ENCODE assay signal across 16 cellular contexts in genomic region chr5:132223861-132224260, GRCh38. TPM values are rescaled to one million over a fixed set of nuclear protein-coding genes. Genes with fewer than 3 reads are reported as not detected.
A peak's percentile ranks its signal among the peaks of the same experiment; 100 is the strongest.
DNase-seq lines count a peak whose midpoint lies in the region; ATAC-seq and TF ChIP-seq lines count a peak whose summit lies in the region.
"Had no signal": no experiment of that assay in that cellular context is flagged by ENCODE, and none has a peak within 500 bp of the region (broad histone marks: within the 10 kb centered on the region; RNA-seq: fewer than 3 reads in every experiment).

No MANE protein-coding gene starts in this region.

- H3K9me3 ChIP-seq in body of pancreas = no peaks in the 10 kb centered on the region
- H3K9me3 ChIP-seq in spleen = no peaks in the 10 kb centered on the region
- no peaks in the 10 kb centered on the region for H3K9me3 ChIP-seq in colonic mucosa
- H3K9me3 ChIP-seq: heart left ventricle had no signal

- no peak overlapping the region for H3K4me3 ChIP-seq in body of pancreas
- H3K4me3 ChIP-seq in spleen = no peak overlapping the region
- H3K4me3 ChIP-seq in colonic mucosa = no peak overlapping the region
- H3K4me3 ChIP-seq: heart left ventricle had no signal

- no peak overlapping the region for H3K9ac ChIP-seq in colonic mucosa (ENCODE audit: low read depth in 2 of 2, low read length in 2 of 2)

- no peak overlapping the region for H3K27ac Mint-ChIP-seq in CD14-positive monocyte
- H3K27ac Mint-ChIP-seq: activated naive CD8-positive, alpha-beta T cell; CD8-positive, alpha-beta T cell had no signal

- DNase-seq in CD14-positive monocyte (ENCODE audit: low spot score) = peak; percentile 8
- no peak for DNase-seq in body of pancreas
- DNase-seq in mesenteric fat pad (ENCODE audit: low spot score) = peak; percentile 30
- peak; percentile 28 for DNase-seq in spleen
- DNase-seq in colonic mucosa = no peak
- DNase-seq in activated T-cell treated with anti-CD3 and anti-CD28 coated beads, Interleukin-2, amount 50 U/mL, for 48 hours = no peak
- DNase-seq: activated CD4-positive, alpha-beta T cell treated with anti-CD3 and anti-CD28 coated beads, Interleukin-2, amount 50 U/mL, for 1 hour; CD8-positive, alpha-beta T cell; NCI-H226; occipital lobe; trophoblast cell had no signal

- no peak for TF ChIP-seq CTCF in CD14-positive monocyte (IDR thresholded peaks at IDR 0.05)
- no peak for TF ChIP-seq CTCF in body of pancreas (IDR thresholded peaks at IDR 0.05)
- TF ChIP-seq CTCF in spleen (IDR thresholded peaks at IDR 0.05 in 8 of 11, conservative IDR thresholded peaks at IDR 0.05 in 3 of 11) = no peak
- no peak for TF ChIP-seq CTCF in colonic mucosa (IDR thresholded peaks at IDR 0.05)

- ATAC-seq in body of pancreas = no peak
- ATAC-seq in GM21381 (IDR thresholded peaks at IDR 0.05; ENCODE audit: unreplicated experiment) = no peak
- ATAC-seq in HG02885 (IDR thresholded peaks at IDR 0.05; ENCODE audit: poor library complexity, unreplicated experiment) = no peak
- ATAC-seq: CD8-positive, alpha-beta T cell; heart left ventricle had no signal

- 84 to 100% methylated on average over 2 of the region's 2 CpGs for WGBS in body of pancreas, 2 donors
- WGBS in spleen, 5 donors = 87 to 98% (median 95%) methylated on average over 2 of the region's 2 CpGs; no CpG with 5 or more reads in 1 of the 5 donors

- H3K4me1 ChIP-seq in body of pancreas (peaks cover 80% of the 10 kb centered on the region), spleen (peaks cover 4 to 54% (median 26%) of the 10 kb centered on the region in 6 donors), colonic mucosa (no peaks in the 10 kb centered on the region)

- TF ChIP-seq POLR2A in body of pancreas (IDR thresholded peaks at IDR 0.05) = no peak
- no peak for TF ChIP-seq POLR2A in spleen (IDR thresholded peaks at IDR 0.05)

- H3K27me3 Mint-ChIP-seq in CD14-positive monocyte (ENCODE audit: low read depth in 3 of 3) = peaks cover 26 to 30% (median 27%) of the 10 kb centered on the region in 3 donors

- H3K4me3 Mint-ChIP-seq in CD14-positive monocyte = no peak overlapping the region
- H3K4me3 Mint-ChIP-seq: activated naive CD8-positive, alpha-beta T cell; CD8-positive, alpha-beta T cell had no signal

- no peaks in the 10 kb centered on the region for H3K36me3 Mint-ChIP-seq in CD14-positive monocyte
- H3K36me3 Mint-ChIP-seq: activated naive CD8-positive, alpha-beta T cell; CD8-positive, alpha-beta T cell had no signal

- H3K36me3 ChIP-seq in body of pancreas (replicated peaks in 1 of 2; ENCODE audit: insufficient read depth in 1 of 2, low read depth in 2 of 2) = no peaks in the 10 kb centered on the region
- H3K36me3 ChIP-seq in spleen = no peaks in the 10 kb centered on the region
- no peaks in the 10 kb centered on the region for H3K36me3 ChIP-seq in colonic mucosa
- H3K36me3 ChIP-seq: heart left ventricle had no signal

- peaks cover 7% of the 10 kb centered on the region for H3K4me1 Mint-ChIP-seq in CD14-positive monocyte

- H3K27ac ChIP-seq in body of pancreas (peak overlapping the region in 3 of 4 donors; percentile 10 to 99 (median 36)), spleen (peak overlapping the region in 2 of 8 donors; percentile 33 to 85), colonic mucosa (no peak overlapping the region)

- intact Hi-C loops in CD14-positive monocyte (cut with micrococcal nuclease) = no loop called here
- intact Hi-C loops in body of pancreas (cut with DNase I) = no loop called here
- intact Hi-C loops in spleen (cut with DNase I; ENCODE audit: low total_unique reads) = no loop called here
- intact Hi-C loops in colonic mucosa (cut with DNase I) = no loop called here

- no peaks in the 10 kb centered on the region for H3K27me3 ChIP-seq in body of pancreas
- peaks cover 0 to 27% (median 11%) of the 10 kb centered on the region in 7 donors for H3K27me3 ChIP-seq in spleen (replicated peaks in 1 of 7)
- no peaks in the 10 kb centered on the region for H3K27me3 ChIP-seq in colonic mucosa

- peaks cover 0 to 3% (median 0%) of the 10 kb centered on the region in 7 donors for H3K9me3 Mint-ChIP-seq in CD14-positive monocyte
- H3K9me3 Mint-ChIP-seq: CD8-positive, alpha-beta T cell had no signal

RNA-seq across cellular contexts. Expression of gene P4HA2, which starts 3.8 kb away (rescaled TPM):
- polyA plus RNA-seq in CD14-positive monocyte (under 1 TPM; 0.45 to 0.99 TPM), spleen (1 to 10 TPM; 2.7 to 4.8 (median 4.1) TPM)
- total RNA-seq in body of pancreas (10 to 100 TPM; 32.3 to 57.9 TPM), mesenteric fat pad (15.7 TPM), spleen (10 to 100 TPM in 6 of 7 donors, 1 to 10 TPM in 1; 8.2 to 38.1 (median 15.6) TPM), colonic mucosa (10 to 100 TPM; 53.7 to 79.6 TPM)
- total RNA-seq: CD8-positive, alpha-beta T cell had no signal

RNA-seq across cellular contexts. Expression of gene PDLIM4, which starts 33.6 kb away (rescaled TPM):
- polyA plus RNA-seq in CD14-positive monocyte (not detected), spleen (10 to 100 TPM in 1 of 3 donors, 1 to 10 TPM in 2; 7.5 to 16.9 (median 9.0) TPM)
- total RNA-seq in body of pancreas (1 to 10 TPM; 4.2 to 4.3 TPM), mesenteric fat pad (23.1 TPM), spleen (10 to 100 TPM in 1 of 7 donors, 1 to 10 TPM in 6; 3.5 to 17.4 (median 9.0) TPM), colonic mucosa (10 to 100 TPM in 1 of 2 donors, 1 to 10 TPM in 1; 2.3 to 14.3 TPM)
- total RNA-seq: CD8-positive, alpha-beta T cell; mononuclear cell had no signal

Comparison
In these comparisons a context has a peak if more than half of its experiments do, and no peak if none do; other contexts are left out.
1. DNase-seq: peak in CD14-positive monocyte (single experiment), mesenteric fat pad (single experiment) and spleen (single experiment); none in body of pancreas (0 of 4), colonic mucosa (single experiment) and activated T-cell treated with anti-CD3 and anti-CD28 coated beads, Interleukin-2, amount 50 U/mL, for 48 hours (0 of 2).